In the genomic region with DNA sequence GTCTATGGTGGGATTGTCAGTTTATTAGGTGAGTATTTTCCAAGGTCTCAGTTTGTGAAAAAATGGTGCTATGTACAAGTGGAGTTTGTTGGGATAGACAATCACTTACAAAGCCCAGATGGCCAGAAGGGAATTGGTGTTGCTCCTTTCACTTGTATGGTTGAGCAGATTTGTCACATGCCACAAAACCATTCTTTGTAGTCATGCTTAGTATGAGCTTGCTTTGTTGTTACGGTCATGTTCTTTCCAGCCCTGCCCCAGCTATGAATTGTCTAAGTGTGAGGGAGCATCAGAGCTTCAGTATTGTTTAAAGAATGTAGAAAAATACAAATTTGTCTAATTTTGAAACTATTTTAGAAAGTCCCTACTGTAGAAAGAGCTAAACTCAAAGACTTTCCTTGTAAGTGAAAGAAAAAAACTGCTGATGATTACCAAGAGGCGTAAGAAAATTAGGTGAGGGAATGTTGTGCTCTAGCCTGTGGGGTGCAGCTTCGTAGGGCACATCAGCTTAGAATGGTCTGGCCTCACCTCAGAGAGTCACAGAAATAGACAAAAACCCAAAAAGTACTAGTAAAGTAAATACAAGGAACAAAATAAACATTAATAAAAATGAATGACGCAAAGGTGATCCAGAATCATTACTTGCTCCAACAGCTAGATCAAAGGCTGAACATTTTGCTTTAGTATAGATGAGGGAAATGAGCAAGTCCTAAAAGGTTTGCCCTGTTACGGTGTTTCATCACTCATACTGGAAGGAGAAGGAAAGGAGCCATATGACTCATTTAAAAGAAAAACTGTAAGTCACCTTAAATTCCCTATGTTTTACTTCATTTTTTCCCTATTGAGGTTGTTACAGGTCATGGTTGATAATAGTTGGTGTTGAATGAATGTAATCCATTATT, we compare ENCODE assay signal across 1 cellular context.
TF ChIP-seq lines count a peak whose summit lies in the region.

No MANE protein-coding gene starts in this region.

TF ChIP-seq in WTC11, 78 proteins besides CTCF, POLR2A, EP300 and RAD21 (continued from another document):
- TF ChIP-seq, protein P1, sequence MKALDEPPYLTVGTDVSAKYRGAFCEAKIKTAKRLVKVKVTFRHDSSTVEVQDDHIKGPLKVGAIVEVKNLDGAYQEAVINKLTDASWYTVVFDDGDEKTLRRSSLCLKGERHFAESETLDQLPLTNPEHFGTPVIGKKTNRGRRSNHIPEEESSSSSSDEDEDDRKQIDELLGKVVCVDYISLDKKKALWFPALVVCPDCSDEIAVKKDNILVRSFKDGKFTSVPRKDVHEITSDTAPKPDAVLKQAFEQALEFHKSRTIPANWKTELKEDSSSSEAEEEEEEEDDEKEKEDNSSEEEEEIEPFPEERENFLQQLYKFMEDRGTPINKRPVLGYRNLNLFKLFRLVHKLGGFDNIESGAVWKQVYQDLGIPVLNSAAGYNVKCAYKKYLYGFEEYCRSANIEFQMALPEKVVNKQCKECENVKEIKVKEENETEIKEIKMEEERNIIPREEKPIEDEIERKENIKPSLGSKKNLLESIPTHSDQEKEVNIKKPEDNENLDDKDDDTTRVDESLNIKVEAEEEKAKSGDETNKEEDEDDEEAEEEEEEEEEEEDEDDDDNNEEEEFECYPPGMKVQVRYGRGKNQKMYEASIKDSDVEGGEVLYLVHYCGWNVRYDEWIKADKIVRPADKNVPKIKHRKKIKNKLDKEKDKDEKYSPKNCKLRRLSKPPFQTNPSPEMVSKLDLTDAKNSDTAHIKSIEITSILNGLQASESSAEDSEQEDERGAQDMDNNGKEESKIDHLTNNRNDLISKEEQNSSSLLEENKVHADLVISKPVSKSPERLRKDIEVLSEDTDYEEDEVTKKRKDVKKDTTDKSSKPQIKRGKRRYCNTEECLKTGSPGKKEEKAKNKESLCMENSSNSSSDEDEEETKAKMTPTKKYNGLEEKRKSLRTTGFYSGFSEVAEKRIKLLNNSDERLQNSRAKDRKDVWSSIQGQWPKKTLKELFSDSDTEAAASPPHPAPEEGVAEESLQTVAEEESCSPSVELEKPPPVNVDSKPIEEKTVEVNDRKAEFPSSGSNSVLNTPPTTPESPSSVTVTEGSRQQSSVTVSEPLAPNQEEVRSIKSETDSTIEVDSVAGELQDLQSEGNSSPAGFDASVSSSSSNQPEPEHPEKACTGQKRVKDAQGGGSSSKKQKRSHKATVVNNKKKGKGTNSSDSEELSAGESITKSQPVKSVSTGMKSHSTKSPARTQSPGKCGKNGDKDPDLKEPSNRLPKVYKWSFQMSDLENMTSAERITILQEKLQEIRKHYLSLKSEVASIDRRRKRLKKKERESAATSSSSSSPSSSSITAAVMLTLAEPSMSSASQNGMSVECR (CRISPR knock-in tag; IDR thresholded peaks at IDR 0.05; ENCODE audit: borderline replicate concordance), result no peak
- TF ChIP-seq TP53 (CRISPR knock-in tag; IDR thresholded peaks at IDR 0.05), result no peak
- TF ChIP-seq, protein P2, sequence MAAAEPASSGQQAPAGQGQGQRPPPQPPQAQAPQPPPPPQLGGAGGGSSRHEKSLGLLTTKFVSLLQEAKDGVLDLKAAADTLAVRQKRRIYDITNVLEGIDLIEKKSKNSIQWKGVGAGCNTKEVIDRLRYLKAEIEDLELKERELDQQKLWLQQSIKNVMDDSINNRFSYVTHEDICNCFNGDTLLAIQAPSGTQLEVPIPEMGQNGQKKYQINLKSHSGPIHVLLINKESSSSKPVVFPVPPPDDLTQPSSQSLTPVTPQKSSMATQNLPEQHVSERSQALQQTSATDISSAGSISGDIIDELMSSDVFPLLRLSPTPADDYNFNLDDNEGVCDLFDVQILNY (CRISPR knock-in tag; IDR thresholded peaks at IDR 0.05), result no peak
- no peak for TF ChIP-seq SOX15 (CRISPR knock-in tag; IDR thresholded peaks at IDR 0.05)
- TF ChIP-seq NR2C2 (CRISPR knock-in tag; IDR thresholded peaks at IDR 0.05), result no peak
- TF ChIP-seq, protein P3, sequence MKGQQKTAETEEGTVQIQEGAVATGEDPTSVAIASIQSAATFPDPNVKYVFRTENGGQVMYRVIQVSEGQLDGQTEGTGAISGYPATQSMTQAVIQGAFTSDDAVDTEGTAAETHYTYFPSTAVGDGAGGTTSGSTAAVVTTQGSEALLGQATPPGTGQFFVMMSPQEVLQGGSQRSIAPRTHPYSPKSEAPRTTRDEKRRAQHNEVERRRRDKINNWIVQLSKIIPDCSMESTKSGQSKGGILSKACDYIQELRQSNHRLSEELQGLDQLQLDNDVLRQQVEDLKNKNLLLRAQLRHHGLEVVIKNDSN (CRISPR knock-in tag; IDR thresholded peaks at IDR 0.05), result no peak
- TF ChIP-seq CBFB (CRISPR knock-in tag; IDR thresholded peaks at IDR 0.05; ENCODE audit: low read depth), result no peak
- TF ChIP-seq, protein P4, sequence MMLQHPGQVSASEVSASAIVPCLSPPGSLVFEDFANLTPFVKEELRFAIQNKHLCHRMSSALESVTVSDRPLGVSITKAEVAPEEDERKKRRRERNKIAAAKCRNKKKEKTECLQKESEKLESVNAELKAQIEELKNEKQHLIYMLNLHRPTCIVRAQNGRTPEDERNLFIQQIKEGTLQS (CRISPR knock-in tag; conservative IDR thresholded peaks at IDR 0.05), result no peak
